ENCODE assay signal across 20 cellular contexts in the genomic region with DNA sequence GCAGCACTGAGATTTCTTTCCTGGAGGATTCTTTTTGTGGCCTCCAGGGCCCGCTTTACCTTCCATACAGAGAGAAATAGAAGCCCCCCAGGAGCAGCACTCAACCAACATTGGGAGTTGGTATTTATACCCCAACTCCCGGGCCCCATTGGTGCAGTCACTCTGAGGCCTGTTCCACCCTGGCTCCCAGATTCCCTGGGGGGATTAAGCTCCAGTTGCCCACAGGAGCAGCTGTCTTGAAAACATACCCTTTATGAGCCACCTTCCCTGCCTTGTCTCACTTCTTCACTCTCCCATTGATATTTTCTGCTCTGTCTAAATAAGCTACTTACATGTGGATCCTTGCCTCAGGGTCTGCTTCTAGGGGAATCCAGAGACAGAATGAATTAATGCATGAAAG.
DNase-seq lines count a peak whose midpoint lies in the region; ATAC-seq lines count a peak whose summit lies in the region.
"Had no signal": no experiment of that assay in that cellular context is flagged by ENCODE, and none has a peak within 500 bp of the region (broad histone marks: within the 10 kb centered on the region; RNA-seq: fewer than 3 reads in every experiment).

No MANE protein-coding gene starts in this region.

- H3K36me3 Mint-ChIP-seq in natural killer cell treated with Interleukin-12 subunit alpha and Interleukin-12 subunit beta and Interleukin-15 and Interleukin-18, amount 100 ng/mL, for 72 hours: peaks cover 8% of the 10 kb centered on the region
- H3K36me3 Mint-ChIP-seq in activated naive CD8-positive, alpha-beta T cell treated with anti-CD3 and anti-CD28 coated beads, Interleukin-2, amount 50 U/mL, for 24 hours (ENCODE audit: low read depth): peaks cover 12% of the 10 kb centered on the region
- H3K36me3 Mint-ChIP-seq: activated naive CD4-positive, alpha-beta T cell treated with anti-CD3 and anti-CD28 coated beads, Interleukin-2, amount 10 ng/mL, durations not matched to agents 7 days and 5 days had no signal

- H3K4me3 ChIP-seq in HUES48 (ENCODE audit: low read depth, low read length) (no peak overlapping the region), mesodermal cell (ENCODE audit: extremely low read depth, insufficient read depth, low read length, poor library complexity, severe bottlenecking) (no peak overlapping the region)
- H3K4me3 ChIP-seq: lung, MG63 had no signal

- no peak for ATAC-seq in natural killer cell treated with Interleukin-12 subunit alpha and Interleukin-12 subunit beta and Interleukin-15 and Interleukin-18, amount 100 ng/mL, for 72 hours
- no peak for ATAC-seq in activated naive CD8-positive, alpha-beta T cell treated with anti-CD3 and anti-CD28 coated beads, Interleukin-2, amount 50 U/mL, for 24 hours
- ATAC-seq: activated T-cell treated with anti-CD3 and anti-CD28 coated beads, Interleukin-2, amount 50 U/mL, for 4 hours; Right ventricle myocardium inferior had no signal

- peaks cover 7 to 21% of the 10 kb centered on the region in 2 donors for H3K4me1 Mint-ChIP-seq in natural killer cell treated with Interleukin-12 subunit alpha and Interleukin-12 subunit beta and Interleukin-15 and Interleukin-18, amount 100 ng/mL, for 72 hours (ENCODE audit: low read depth in 2 of 2)
- no peaks in the 10 kb centered on the region for H3K4me1 Mint-ChIP-seq in activated naive CD8-positive, alpha-beta T cell treated with anti-CD3 and anti-CD28 coated beads, Interleukin-2, amount 50 U/mL, for 24 hours

- H3K27ac ChIP-seq in HUES48 (ENCODE audit: low read depth, low read length): peak overlapping the region; percentile 58
- peak overlapping the region; percentile 97 for H3K27ac ChIP-seq in angular gyrus (ENCODE audit: low read depth, low read length)
- H3K27ac ChIP-seq in mesodermal cell (ENCODE audit: low read depth, low read length, severe bottlenecking): peak overlapping the region; percentile 85
- H3K27ac ChIP-seq in substantia nigra (ENCODE audit: low read depth, low read length, poor library complexity, severe bottlenecking): peak overlapping the region; percentile 99

- H3K9ac ChIP-seq in HUES48 (ENCODE audit: low read depth, low read length): no peak overlapping the region

- peak in 4 of 49 donors; percentile 29 to 61 (median 48) for DNase-seq in substantia nigra (lab: John Stamatoyannopoulos, UW)
- DNase-seq in T-helper 9 cell: no peak
- no peak for DNase-seq in natural killer cell treated with Interleukin-12 subunit alpha and Interleukin-12 subunit beta and Interleukin-15 and Interleukin-18, amount 100 ng/mL, for 72 hours (ENCODE audit: low spot score)
- no peak for DNase-seq in stimulated activated CD4-positive, alpha-beta T cell treated with anti-CD3 and anti-CD28 coated beads, Interleukin-4, amount 100 ng/mL, for 4 hours
- DNase-seq in activated naive CD8-positive, alpha-beta T cell treated with anti-CD3 and anti-CD28 coated beads, Interleukin-2, amount 50 U/mL, for 24 hours: no peak
- DNase-seq: activated naive CD4-positive, alpha-beta T cell treated with anti-CD3 and anti-CD28 coated beads, Interleukin-2, amount 10 ng/mL, durations not matched to agents 7 days and 5 days; activated T-cell treated with anti-CD3 and anti-CD28 coated beads, Interleukin-2, amount 50 U/mL, for 4 hours; CD4-positive, alpha-beta T cell; cerebellar nuclear complex; DMS153; MG63; NCI-H1436 treated with DMSO at 0.1 percent for 48 hours; occipital lobe; retina; stimulated activated CD4-positive, alpha-beta T cell treated with anti-CD3 and anti-CD28 coated beads, Interleukin-12 subunit alpha, Interleukin-12 subunit beta, amount 100 ng/mL, for 4 hours had no signal

- no peak overlapping the region for H3K4me3 Mint-ChIP-seq in natural killer cell treated with Interleukin-12 subunit alpha and Interleukin-12 subunit beta and Interleukin-15 and Interleukin-18, amount 100 ng/mL, for 72 hours
- no peak overlapping the region for H3K4me3 Mint-ChIP-seq in activated naive CD8-positive, alpha-beta T cell treated with anti-CD3 and anti-CD28 coated beads, Interleukin-2, amount 50 U/mL, for 24 hours
- H3K4me3 Mint-ChIP-seq: activated naive CD4-positive, alpha-beta T cell treated with anti-CD3 and anti-CD28 coated beads, Interleukin-2, amount 10 ng/mL, durations not matched to agents 7 days and 5 days; activated T-cell treated with anti-CD3 and anti-CD28 coated beads, Interleukin-2, amount 50 U/mL, for 4 hours; CD4-positive, alpha-beta T cell had no signal

- H3K9me3 ChIP-seq in HUES48 (ENCODE audit: control insufficient read depth, insufficient read depth, low read length) (no peaks in the 10 kb centered on the region), mesodermal cell (ENCODE audit: control insufficient read depth, low read length) (no peaks in the 10 kb centered on the region)
- H3K9me3 ChIP-seq: MG63 had no signal

- H3K27me3 ChIP-seq in HUES48 (ENCODE audit: control insufficient read depth, insufficient read depth, low read length): no peaks in the 10 kb centered on the region
- H3K27me3 ChIP-seq: MG63 had no signal

- H3K27ac Mint-ChIP-seq in natural killer cell treated with Interleukin-12 subunit alpha and Interleukin-12 subunit beta and Interleukin-15 and Interleukin-18, amount 100 ng/mL, for 72 hours: no peak overlapping the region
- H3K27ac Mint-ChIP-seq in activated naive CD8-positive, alpha-beta T cell treated with anti-CD3 and anti-CD28 coated beads, Interleukin-2, amount 50 U/mL, for 24 hours: no peak overlapping the region
- H3K27ac Mint-ChIP-seq: activated naive CD4-positive, alpha-beta T cell treated with anti-CD3 and anti-CD28 coated beads, Interleukin-2, amount 10 ng/mL, durations not matched to agents 7 days and 5 days; CD4-positive, alpha-beta T cell had no signal

- no peaks in the 10 kb centered on the region for H3K9me3 Mint-ChIP-seq in natural killer cell treated with Interleukin-12 subunit alpha and Interleukin-12 subunit beta and Interleukin-15 and Interleukin-18, amount 100 ng/mL, for 72 hours
- H3K9me3 Mint-ChIP-seq in activated naive CD8-positive, alpha-beta T cell treated with anti-CD3 and anti-CD28 coated beads, Interleukin-2, amount 50 U/mL, for 24 hours: no peaks in the 10 kb centered on the region
- H3K9me3 Mint-ChIP-seq: activated naive CD4-positive, alpha-beta T cell treated with anti-CD3 and anti-CD28 coated beads, Interleukin-2, amount 10 ng/mL, durations not matched to agents 7 days and 5 days; activated T-cell treated with anti-CD3 and anti-CD28 coated beads, Interleukin-2, amount 50 U/mL, for 4 hours; CD4-positive, alpha-beta T cell had no signal

- no peaks in the 10 kb centered on the region for H3K27me3 Mint-ChIP-seq in natural killer cell treated with Interleukin-12 subunit alpha and Interleukin-12 subunit beta and Interleukin-15 and Interleukin-18, amount 100 ng/mL, for 72 hours
- no peaks in the 10 kb centered on the region for H3K27me3 Mint-ChIP-seq in activated naive CD8-positive, alpha-beta T cell treated with anti-CD3 and anti-CD28 coated beads, Interleukin-2, amount 50 U/mL, for 24 hours
- H3K27me3 Mint-ChIP-seq: activated naive CD4-positive, alpha-beta T cell treated with anti-CD3 and anti-CD28 coated beads, Interleukin-2, amount 10 ng/mL, durations not matched to agents 7 days and 5 days; CD4-positive, alpha-beta T cell had no signal

- H3K4me1 ChIP-seq in HUES48 (ENCODE audit: control insufficient read depth, insufficient read depth, low read length): peaks cover 9% of the 10 kb centered on the region; the same call in 1 of the 2 replicates
- H3K4me1 ChIP-seq in mesodermal cell (ENCODE audit: control insufficient read depth, insufficient read depth, low read length, poor library complexity, severe bottlenecking): peaks cover 7% of the 10 kb centered on the region

- WGBS in mesodermal cell (ENCODE audit: insufficient coverage in 2 of 2), 2 experiments: 100% methylated on average over 2 of the region's 2 CpGs; no CpG with 5 or more reads in 1 of the 2 experiments

- H3K36me3 ChIP-seq in HUES48 (ENCODE audit: control insufficient read depth, insufficient read depth, low read length): peaks cover 7% of the 10 kb centered on the region; the same call in 1 of the 2 replicates
- peaks cover 10% of the 10 kb centered on the region for H3K36me3 ChIP-seq in mesodermal cell (ENCODE audit: control insufficient read depth, insufficient read depth, low read length)
- H3K36me3 ChIP-seq: MG63 had no signal
